In genomic region chr7:101126651-101127459, GRCh38 we compare ENCODE assay signal across 1 cellular context.
A peak's percentile ranks its signal among the peaks of the same experiment; 100 is the strongest.
TF ChIP-seq lines count a peak whose summit lies in the region.

Gene SERPINE1 (plus strand): TSS chr7:101127104. CDS start chr7:101128394, 1,290 bp downstream.

TF ChIP-seq in HepG2, 621 proteins besides CTCF, POLR2A, EP300 and RAD21 (continued from another document and continues in another):
- TF ChIP-seq ZNF546 (CRISPR knock-in tag; conservative IDR thresholded peaks at IDR 0.05), result no peak
- no peak; the same call in 1 of the 2 replicates for TF ChIP-seq FOXC1 (CRISPR knock-in tag; IDR thresholded peaks at IDR 0.05; ENCODE audit: borderline replicate concordance)
- no peak; the same call in 1 of the 2 replicates for TF ChIP-seq ZBTB46 (CRISPR knock-in tag; IDR thresholded peaks at IDR 0.05; ENCODE audit: borderline replicate concordance)
- TF ChIP-seq FOXP1 (IDR thresholded peaks at IDR 0.05), result peak; percentile 67
- TF ChIP-seq FOXP1 (CRISPR knock-in tag; IDR thresholded peaks at IDR 0.05), result peak; percentile 83
- no peak for TF ChIP-seq ZNF777 (CRISPR knock-in tag; IDR thresholded peaks at IDR 0.05)
- no peak for TF ChIP-seq SMARCC2 (IDR thresholded peaks at IDR 0.05)
- peak; percentile 93 for TF ChIP-seq AKAP8 (CRISPR knock-in tag; IDR thresholded peaks at IDR 0.05)
- no peak for TF ChIP-seq ZNF550 (CRISPR knock-in tag; IDR thresholded peaks at IDR 0.05; ENCODE audit: borderline replicate concordance)
- 0 out of 2 replicates have a peak, but pooled peaks have one; percentile 62 for TF ChIP-seq ISL2 (CRISPR knock-in tag; IDR thresholded peaks at IDR 0.05)
- no peak; the same call in 1 of the 2 replicates for TF ChIP-seq CREBL2 (CRISPR knock-in tag; IDR thresholded peaks at IDR 0.05; ENCODE audit: borderline replicate concordance)
- TF ChIP-seq ZNF101 (CRISPR knock-in tag; IDR thresholded peaks at IDR 0.05; ENCODE audit: borderline replicate concordance, low read depth), result no peak; the same call in 1 of the 2 replicates
- TF ChIP-seq ZBTB3 (CRISPR knock-in tag; IDR thresholded peaks at IDR 0.05; ENCODE audit: borderline replicate concordance, low read depth), result peak; percentile 97
- peak; percentile 90 for TF ChIP-seq ZNF430 (CRISPR knock-in tag; IDR thresholded peaks at IDR 0.05)
- no peak for TF ChIP-seq NFATC3 (CRISPR knock-in tag; IDR thresholded peaks at IDR 0.05)
- TF ChIP-seq ATRX (CRISPR knock-in tag; IDR thresholded peaks at IDR 0.05; ENCODE audit: borderline replicate concordance), result no peak
- TF ChIP-seq AHR (CRISPR knock-in tag; IDR thresholded peaks at IDR 0.05), result 0 out of 2 replicates have a peak, but pooled peaks have one; percentile 24
- TF ChIP-seq ISX (CRISPR knock-in tag; conservative IDR thresholded peaks at IDR 0.05), result no peak
- peak; percentile 36; the same call in 1 of the 2 replicates for TF ChIP-seq ZNF468 (CRISPR knock-in tag; IDR thresholded peaks at IDR 0.05)
- peak; percentile 84 for TF ChIP-seq BORCS8-MEF2B (CRISPR knock-in tag; IDR thresholded peaks at IDR 0.05)
- TF ChIP-seq, protein P1, sequence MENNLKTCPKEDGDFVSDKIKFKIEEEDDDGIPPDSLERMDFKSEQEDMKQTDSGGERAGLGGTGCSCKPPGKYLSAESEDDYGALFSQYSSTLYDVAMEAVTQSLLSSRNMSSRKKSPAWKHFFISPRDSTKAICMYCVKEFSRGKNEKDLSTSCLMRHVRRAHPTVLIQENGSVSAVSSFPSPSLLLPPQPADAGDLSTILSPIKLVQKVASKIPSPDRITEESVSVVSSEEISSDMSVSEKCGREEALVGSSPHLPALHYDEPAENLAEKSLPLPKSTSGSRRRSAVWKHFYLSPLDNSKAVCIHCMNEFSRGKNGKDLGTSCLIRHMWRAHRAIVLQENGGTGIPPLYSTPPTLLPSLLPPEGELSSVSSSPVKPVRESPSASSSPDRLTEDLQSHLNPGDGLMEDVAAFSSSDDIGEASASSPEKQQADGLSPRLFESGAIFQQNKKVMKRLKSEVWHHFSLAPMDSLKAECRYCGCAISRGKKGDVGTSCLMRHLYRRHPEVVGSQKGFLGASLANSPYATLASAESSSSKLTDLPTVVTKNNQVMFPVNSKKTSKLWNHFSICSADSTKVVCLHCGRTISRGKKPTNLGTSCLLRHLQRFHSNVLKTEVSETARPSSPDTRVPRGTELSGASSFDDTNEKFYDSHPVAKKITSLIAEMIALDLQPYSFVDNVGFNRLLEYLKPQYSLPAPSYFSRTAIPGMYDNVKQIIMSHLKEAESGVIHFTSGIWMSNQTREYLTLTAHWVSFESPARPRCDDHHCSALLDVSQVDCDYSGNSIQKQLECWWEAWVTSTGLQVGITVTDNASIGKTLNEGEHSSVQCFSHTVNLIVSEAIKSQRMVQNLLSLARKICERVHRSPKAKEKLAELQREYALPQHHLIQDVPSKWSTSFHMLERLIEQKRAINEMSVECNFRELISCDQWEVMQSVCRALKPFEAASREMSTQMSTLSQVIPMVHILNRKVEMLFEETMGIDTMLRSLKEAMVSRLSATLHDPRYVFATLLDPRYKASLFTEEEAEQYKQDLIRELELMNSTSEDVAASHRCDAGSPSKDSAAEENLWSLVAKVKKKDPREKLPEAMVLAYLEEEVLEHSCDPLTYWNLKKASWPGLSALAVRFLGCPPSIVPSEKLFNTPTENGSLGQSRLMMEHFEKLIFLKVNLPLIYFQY (CRISPR knock-in tag; IDR thresholded peaks at IDR 0.05; ENCODE audit: borderline replicate concordance), result peak; percentile 27; the same call in 1 of the 2 replicates
- TF ChIP-seq ZBTB37 (CRISPR knock-in tag; IDR thresholded peaks at IDR 0.05), result no peak
- TF ChIP-seq MYC (CRISPR knock-in tag; IDR thresholded peaks at IDR 0.05; ENCODE audit: borderline replicate concordance), result no peak; the same call in none of the 2 replicates
- TF ChIP-seq, protein P2, sequence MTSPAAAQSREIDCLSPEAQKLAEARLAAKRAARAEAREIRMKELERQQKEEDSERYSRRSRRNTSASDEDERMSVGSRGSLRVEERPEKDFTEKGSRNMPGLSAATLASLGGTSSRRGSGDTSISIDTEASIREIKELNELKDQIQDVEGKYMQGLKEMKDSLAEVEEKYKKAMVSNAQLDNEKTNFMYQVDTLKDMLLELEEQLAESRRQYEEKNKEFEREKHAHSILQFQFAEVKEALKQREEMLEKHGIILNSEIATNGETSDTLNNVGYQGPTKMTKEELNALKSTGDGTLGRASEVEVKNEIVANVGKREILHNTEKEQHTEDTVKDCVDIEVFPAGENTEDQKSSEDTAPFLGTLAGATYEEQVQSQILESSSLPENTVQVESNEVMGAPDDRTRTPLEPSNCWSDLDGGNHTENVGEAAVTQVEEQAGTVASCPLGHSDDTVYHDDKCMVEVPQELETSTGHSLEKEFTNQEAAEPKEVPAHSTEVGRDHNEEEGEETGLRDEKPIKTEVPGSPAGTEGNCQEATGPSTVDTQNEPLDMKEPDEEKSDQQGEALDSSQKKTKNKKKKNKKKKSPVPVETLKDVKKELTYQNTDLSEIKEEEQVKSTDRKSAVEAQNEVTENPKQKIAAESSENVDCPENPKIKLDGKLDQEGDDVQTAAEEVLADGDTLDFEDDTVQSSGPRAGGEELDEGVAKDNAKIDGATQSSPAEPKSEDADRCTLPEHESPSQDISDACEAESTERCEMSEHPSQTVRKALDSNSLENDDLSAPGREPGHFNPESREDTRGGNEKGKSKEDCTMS (CRISPR knock-in tag; conservative IDR thresholded peaks at IDR 0.05), result no peak
- peak; percentile 93 for TF ChIP-seq SOX13 (IDR thresholded peaks at IDR 0.05)
- peak in 1 of 2 experiments; percentile 91; a peak in 2 of 4 replicates for TF ChIP-seq SOX13 (CRISPR knock-in tag; conservative IDR thresholded peaks at IDR 0.05 in 1 of 2, IDR thresholded peaks at IDR 0.05 in 1 of 2)
- no peak; the same call in 1 of the 2 replicates for TF ChIP-seq ZNF446 (CRISPR knock-in tag; IDR thresholded peaks at IDR 0.05)
- peak; percentile 89 for TF ChIP-seq CEBPG (CRISPR knock-in tag; IDR thresholded peaks at IDR 0.05)
- no peak; the same call in 1 of the 2 replicates for TF ChIP-seq ERF (CRISPR knock-in tag; IDR thresholded peaks at IDR 0.05)
- TF ChIP-seq PCBP1 (IDR thresholded peaks at IDR 0.05; ENCODE audit: borderline replicate concordance, low read depth, low read length), result no peak
- no peak; the same call in 1 of the 2 replicates for TF ChIP-seq ZNF569 (CRISPR knock-in tag; IDR thresholded peaks at IDR 0.05; ENCODE audit: borderline replicate concordance)
- no peak for TF ChIP-seq NPAS2 (CRISPR knock-in tag; IDR thresholded peaks at IDR 0.05; ENCODE audit: borderline replicate concordance)
- TF ChIP-seq ATF2 (CRISPR knock-in tag; IDR thresholded peaks at IDR 0.05), result peak; percentile 90; the same call in 1 of the 2 replicates
- TF ChIP-seq KLF9 (CRISPR knock-in tag; IDR thresholded peaks at IDR 0.05; ENCODE audit: low read depth), result no peak
- no peak for TF ChIP-seq GPBP1L1 (CRISPR knock-in tag; IDR thresholded peaks at IDR 0.05)
- TF ChIP-seq ZMYM4 (CRISPR knock-in tag; IDR thresholded peaks at IDR 0.05), result peak; percentile 80
- TF ChIP-seq ZFP36L1 (CRISPR knock-in tag; IDR thresholded peaks at IDR 0.05), result no peak; the same call in 1 of the 2 replicates
- TF ChIP-seq TBL1XR1 (IDR thresholded peaks at IDR 0.05; ENCODE audit: borderline replicate concordance, low read length, partially characterized antibody), result peak; percentile 91
- peak; percentile 99 for TF ChIP-seq NR2F6 (IDR thresholded peaks at IDR 0.05)
- TF ChIP-seq NR2F6 (CRISPR knock-in tag; IDR thresholded peaks at IDR 0.05), result peak; percentile 99
- no peak for TF ChIP-seq MAFK (conservative IDR thresholded peaks at IDR 0.05 in 1 of 2, IDR thresholded peaks at IDR 0.05 in 1 of 2; ENCODE audit: low read length in 2 of 2)
- no peak for TF ChIP-seq ZNF672 (CRISPR knock-in tag; IDR thresholded peaks at IDR 0.05)
- TF ChIP-seq, protein P3, sequence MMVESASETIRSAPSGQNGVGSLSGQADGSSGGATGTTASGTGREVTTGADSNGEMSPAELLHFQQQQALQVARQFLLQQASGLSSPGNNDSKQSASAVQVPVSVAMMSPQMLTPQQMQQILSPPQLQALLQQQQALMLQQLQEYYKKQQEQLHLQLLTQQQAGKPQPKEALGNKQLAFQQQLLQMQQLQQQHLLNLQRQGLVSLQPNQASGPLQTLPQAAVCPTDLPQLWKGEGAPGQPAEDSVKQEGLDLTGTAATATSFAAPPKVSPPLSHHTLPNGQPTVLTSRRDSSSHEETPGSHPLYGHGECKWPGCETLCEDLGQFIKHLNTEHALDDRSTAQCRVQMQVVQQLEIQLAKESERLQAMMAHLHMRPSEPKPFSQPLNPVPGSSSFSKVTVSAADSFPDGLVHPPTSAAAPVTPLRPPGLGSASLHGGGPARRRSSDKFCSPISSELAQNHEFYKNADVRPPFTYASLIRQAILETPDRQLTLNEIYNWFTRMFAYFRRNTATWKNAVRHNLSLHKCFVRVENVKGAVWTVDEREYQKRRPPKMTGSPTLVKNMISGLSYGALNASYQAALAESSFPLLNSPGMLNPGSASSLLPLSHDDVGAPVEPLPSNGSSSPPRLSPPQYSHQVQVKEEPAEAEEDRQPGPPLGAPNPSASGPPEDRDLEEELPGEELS (CRISPR knock-in tag; IDR thresholded peaks at IDR 0.05), result peak; percentile 79
- peak; percentile 65; the same call in 1 of the 2 replicates for TF ChIP-seq MAZ (IDR thresholded peaks at IDR 0.05; ENCODE audit: borderline replicate concordance, low read depth, low read length)
- peak; percentile 50; the same call in 1 of the 2 replicates for TF ChIP-seq MAZ (CRISPR knock-in tag; IDR thresholded peaks at IDR 0.05; ENCODE audit: low read depth)
- TF ChIP-seq, protein P4, sequence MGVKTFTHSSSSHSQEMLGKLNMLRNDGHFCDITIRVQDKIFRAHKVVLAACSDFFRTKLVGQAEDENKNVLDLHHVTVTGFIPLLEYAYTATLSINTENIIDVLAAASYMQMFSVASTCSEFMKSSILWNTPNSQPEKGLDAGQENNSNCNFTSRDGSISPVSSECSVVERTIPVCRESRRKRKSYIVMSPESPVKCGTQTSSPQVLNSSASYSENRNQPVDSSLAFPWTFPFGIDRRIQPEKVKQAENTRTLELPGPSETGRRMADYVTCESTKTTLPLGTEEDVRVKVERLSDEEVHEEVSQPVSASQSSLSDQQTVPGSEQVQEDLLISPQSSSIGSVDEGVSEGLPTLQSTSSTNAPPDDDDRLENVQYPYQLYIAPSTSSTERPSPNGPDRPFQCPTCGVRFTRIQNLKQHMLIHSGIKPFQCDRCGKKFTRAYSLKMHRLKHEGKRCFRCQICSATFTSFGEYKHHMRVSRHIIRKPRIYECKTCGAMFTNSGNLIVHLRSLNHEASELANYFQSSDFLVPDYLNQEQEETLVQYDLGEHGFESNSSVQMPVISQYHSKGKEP (CRISPR knock-in tag; IDR thresholded peaks at IDR 0.05), result no peak
